Comparison of ENCODE assay signal across 32 cellular contexts in genomic region chr1:13663969-13664368, GRCh38. TPM values are rescaled to one million over a fixed set of nuclear protein-coding genes. Genes with fewer than 3 reads are reported as not detected.
A peak's percentile ranks its signal among the peaks of the same experiment; 100 is the strongest.
DNase-seq lines count a peak whose midpoint lies in the region; ATAC-seq and TF ChIP-seq lines count a peak whose summit lies in the region.
"Had no signal": no experiment of that assay in that cellular context is flagged by ENCODE, and none has a peak within 500 bp of the region (broad histone marks: within the 10 kb centered on the region; RNA-seq: fewer than 3 reads in every experiment).

No MANE protein-coding gene starts in this region.

- no peak overlapping the region for H3K27ac Mint-ChIP-seq in endothelial cell (ENCODE audit: unreplicated experiment)
- H3K27ac Mint-ChIP-seq: activated naive CD8-positive, alpha-beta T cell; activated T-helper 2 cell treated with anti-CD3 and anti-CD28 coated beads, Interferon-gamma antibody, Interleukin-2, Interleukin-4, amounts not matched to agents 10 μg/mL and 5 μg/mL and 100 μg/mL, durations not matched to agents 14 hours and 24 hours and 36 hours; B cell; dendritic cell treated with granulocyte-macrophage colony-stimulating factor and Interleukin-4, amounts not matched to agents 40 ng/mL and 50 ng/mL, for 4 days; stimulated activated naive CD8-positive, alpha-beta T cell treated with anti-CD3 and anti-CD28 coated beads, Interleukin-15, amount 100 ng/mL, for 72 hours had no signal

- H3K36me3 ChIP-seq in RWPE2 (ENCODE audit: low read depth) (no peaks in the 10 kb centered on the region), vagina (no peaks in the 10 kb centered on the region)
- H3K36me3 ChIP-seq: ascending aorta, HAP-1, heart left ventricle, transverse colon had no signal

- intact Hi-C loops in vagina (cut with DNase I) = loop anchor here (2.0 to 10.0 kb wide), 2 partner anchors 141 to 293 kb away; no protein-coding TSS in a partner anchor

- H3K4me1 Mint-ChIP-seq in endothelial cell (ENCODE audit: unreplicated experiment) = no peaks in the 10 kb centered on the region
- H3K4me1 Mint-ChIP-seq: stimulated activated naive CD8-positive, alpha-beta T cell treated with anti-CD3 and anti-CD28 coated beads, Interleukin-15, amount 100 ng/mL, for 72 hours had no signal

- no peak for TF ChIP-seq POLR2A in vagina (IDR thresholded peaks at IDR 0.05)

- H3K27me3 Mint-ChIP-seq in endothelial cell (ENCODE audit: unreplicated experiment) = no peaks in the 10 kb centered on the region
- H3K27me3 Mint-ChIP-seq: dendritic cell treated with granulocyte-macrophage colony-stimulating factor and Interleukin-4, amounts not matched to agents 40 ng/mL and 50 ng/mL, for 4 days; stimulated activated naive CD8-positive, alpha-beta T cell treated with anti-CD3 and anti-CD28 coated beads, Interleukin-15, amount 100 ng/mL, for 72 hours had no signal

- H3K27ac ChIP-seq in RWPE2 (ENCODE audit: poor library complexity, severe bottlenecking) (peak overlapping the region; percentile 40), vagina (peak overlapping the region; percentile 74)
- H3K27ac ChIP-seq: 22Rv1, ascending aorta, heart left ventricle, HL-60, transverse colon had no signal

- peaks cover 5% of the 10 kb centered on the region for H3K9me3 Mint-ChIP-seq in endothelial cell (ENCODE audit: unreplicated experiment)

- H3K4me3 Mint-ChIP-seq in endothelial cell (ENCODE audit: unreplicated experiment) = no peak overlapping the region
- H3K4me3 Mint-ChIP-seq: activated naive CD8-positive, alpha-beta T cell; B cell; dendritic cell treated with granulocyte-macrophage colony-stimulating factor and Interleukin-4, amounts not matched to agents 40 ng/mL and 50 ng/mL, for 4 days; stimulated activated naive CD8-positive, alpha-beta T cell treated with anti-CD3 and anti-CD28 coated beads, Interleukin-15, amount 100 ng/mL, for 72 hours had no signal

- peak; percentile 12 for DNase-seq in NOMO-1 treated with DMSO at 0.1 percent for 48 hours (lab: John Stamatoyannopoulos, UW; ENCODE audit: unreplicated experiment)
- DNase-seq in NOMO-1 treated with dmso at 0.1 percent for 144 hours (lab: John Stamatoyannopoulos, UW; ENCODE audit: unreplicated experiment) = no peak
- no peak for DNase-seq in RWPE2 (ENCODE audit: low spot score)
- DNase-seq in vagina (ENCODE audit: extremely low spot score in 2 of 2) = no peak
- DNase-seq in endothelial cell (ENCODE audit: low spot score) = no peak
- DNase-seq: activated CD4-positive, alpha-beta T cell treated with anti-CD3 and anti-CD28 coated beads, Interleukin-2, amount 50 U/mL, for 48 hours; activated CD4-positive, CD25-positive, alpha-beta regulatory T cell; activated CD8-positive, alpha-beta memory T cell treated with anti-CD3 and anti-CD28 coated beads, Interleukin-2, amount 50 U/mL, for 4 hours; caudate nucleus; DMS53; GF-D8; heart left ventricle; mesenchymal stem cell; NCI-H2171; NCI-H524; SHP77 treated with DMSO at 0.1 percent for 48 hours; stimulated activated naive CD8-positive, alpha-beta T cell treated with anti-CD3 and anti-CD28 coated beads, Interleukin-15, amount 100 ng/mL, for 72 hours; SW 1271; T1000; transverse colon had no signal

- H3K27me3 ChIP-seq in RWPE2 (ENCODE audit: insufficient read depth, poor library complexity, severe bottlenecking) (no peaks in the 10 kb centered on the region), vagina (no peaks in the 10 kb centered on the region)
- H3K27me3 ChIP-seq: ascending aorta had no signal

- peaks cover 4% of the 10 kb centered on the region for H3K36me3 Mint-ChIP-seq in endothelial cell (ENCODE audit: low read depth, unreplicated experiment)

- ATAC-seq in RWPE2 (ENCODE audit: low read depth) (no peak), esophagus mucosa (peak; percentile 30), GM19023 (IDR thresholded peaks at IDR 0.05; ENCODE audit: unreplicated experiment) (no peak), HG02840 (IDR thresholded peaks at IDR 0.05; ENCODE audit: low FRiP score, unreplicated experiment) (no peak)
- ATAC-seq: heart left ventricle; sciatic nerve; stimulated activated naive CD8-positive, alpha-beta T cell treated with anti-CD3 and anti-CD28 coated beads, Interleukin-15, amount 100 ng/mL, for 72 hours had no signal

- H3K4me3 ChIP-seq in RWPE2 (ENCODE audit: severe bottlenecking) = no peak overlapping the region
- H3K4me3 ChIP-seq in vagina = no peak overlapping the region
- H3K4me3 ChIP-seq: ascending aorta, HAP-1, heart left ventricle, transverse colon had no signal

- no peak for TF ChIP-seq CTCF in RWPE2 (IDR thresholded peaks at IDR 0.05; ENCODE audit: poor library complexity, severe bottlenecking)
- TF ChIP-seq CTCF in vagina (IDR thresholded peaks at IDR 0.05) = no peak
- no peak for TF ChIP-seq CTCF in endothelial cell (IDR thresholded peaks at IDR 0.05; ENCODE audit: unreplicated experiment)

- peaks cover 13% of the 10 kb centered on the region for H3K4me1 ChIP-seq in RWPE2 (ENCODE audit: insufficient read depth, poor library complexity, severe bottlenecking)
- H3K4me1 ChIP-seq in vagina = peaks cover 52% of the 10 kb centered on the region
- H3K4me1 ChIP-seq: ascending aorta had no signal

- peaks cover 2% of the 10 kb centered on the region for H3K9me3 ChIP-seq in RWPE2 (ENCODE audit: severe bottlenecking)
- H3K9me3 ChIP-seq in vagina = no peaks in the 10 kb centered on the region
- H3K9me3 ChIP-seq: ascending aorta, HAP-1, transverse colon had no signal

RNA-seq across cellular contexts. Expression of gene PRDM2, which starts 36.0 kb away (rescaled TPM):
- total RNA-seq in esophagus mucosa (24.7 TPM), vagina (56.2 TPM), endothelial cell (ENCODE audit: unreplicated experiment) (49.7 TPM)
